ENCODE assay signal across 10 cellular contexts in the genomic region with DNA sequence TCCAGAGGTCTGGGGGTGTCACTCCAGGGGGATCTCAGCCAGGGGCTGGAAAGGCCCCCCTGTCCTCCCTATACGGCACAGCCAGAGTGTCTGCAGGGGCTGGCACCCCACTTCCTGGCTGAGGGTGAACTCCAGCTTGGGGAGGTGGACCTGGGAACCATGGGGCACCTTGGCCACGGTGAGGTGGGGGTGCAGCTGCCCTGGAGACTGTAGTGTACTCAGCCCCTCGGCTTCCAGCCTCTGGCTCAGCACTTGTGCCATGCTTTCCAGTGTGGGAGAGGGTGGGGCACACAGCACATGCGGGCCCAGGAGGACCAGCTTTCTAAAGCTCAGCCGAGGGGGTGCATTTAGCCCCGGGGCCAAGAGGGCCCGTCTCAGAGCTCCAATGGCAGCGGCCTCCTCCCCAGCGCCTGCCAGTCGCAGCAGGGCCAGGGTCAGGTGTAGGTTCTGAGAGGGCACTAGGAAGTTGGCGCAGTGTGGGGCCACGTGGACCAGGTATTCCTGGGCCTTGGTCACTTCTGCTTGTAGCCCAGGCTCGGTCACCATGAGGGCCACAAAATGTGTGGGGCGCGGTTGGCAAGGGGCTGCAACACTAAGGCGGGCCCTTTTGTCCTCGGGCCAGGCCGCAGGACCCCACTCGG. TPM values are rescaled to one million over a fixed set of nuclear protein-coding genes. Genes with fewer than 3 reads are reported as not detected.
DNase-seq lines count a peak whose midpoint lies in the region; ATAC-seq lines count a peak whose summit lies in the region.
"Had no signal": no experiment of that assay in that cellular context is flagged by ENCODE, and none has a peak within 500 bp of the region (broad histone marks: within the 10 kb centered on the region; RNA-seq: fewer than 3 reads in every experiment).

No MANE protein-coding gene starts in this region.

- H3K27me3 ChIP-seq in subcutaneous abdominal adipose tissue (ENCODE audit: control insufficient read depth in 5 of 5, insufficient read depth in 4 of 5, low read length in 5 of 5) = no peaks in the 10 kb centered on the region

- H3K4me3 ChIP-seq in iPS-18c (ENCODE audit: insufficient read depth, low read depth, low read length) (peak overlapping the region; percentile 81), subcutaneous abdominal adipose tissue (ENCODE audit: low read depth in 1 of 5, low read length in 5 of 5) (peak overlapping the region in 4 of 5 donors; percentile 64 to 76 (median 68))

- peak overlapping the region; percentile 79 for H3K27ac Mint-ChIP-seq in T-helper 2 cell treated with Interferon-gamma antibody and Interleukin-4, amounts not matched to agents 5 μg/mL and 100 μg/mL, for 36 hours
- no peak overlapping the region for H3K27ac Mint-ChIP-seq in activated T-helper 1 cell treated with anti-CD3 and anti-CD28 coated beads, Interleukin-12 subunit alpha, Interleukin-12 subunit beta, Interleukin-2, Interleukin-4 antibody, amounts not matched to agents 30 ng/mL and 10 ng/mL and 1 ng/mL, durations not matched to agents 14 hours and 24 hours and 36 hours

- peaks cover 11% of the 10 kb centered on the region for H3K4me1 Mint-ChIP-seq in T-helper 2 cell treated with Interferon-gamma antibody and Interleukin-4, amounts not matched to agents 5 μg/mL and 100 μg/mL, for 36 hours (ENCODE audit: low read depth)
- peaks cover 31% of the 10 kb centered on the region for H3K4me1 Mint-ChIP-seq in activated T-helper 1 cell treated with anti-CD3 and anti-CD28 coated beads, Interleukin-12 subunit alpha, Interleukin-12 subunit beta, Interleukin-2, Interleukin-4 antibody, amounts not matched to agents 30 ng/mL and 10 ng/mL and 1 ng/mL, durations not matched to agents 14 hours and 24 hours and 36 hours (ENCODE audit: low read depth)

- H3K4me3 Mint-ChIP-seq in T-helper 2 cell treated with Interferon-gamma antibody and Interleukin-4, amounts not matched to agents 5 μg/mL and 100 μg/mL, for 36 hours = peak overlapping the region; percentile 49
- H3K4me3 Mint-ChIP-seq in activated T-helper 1 cell treated with anti-CD3 and anti-CD28 coated beads, Interleukin-12 subunit alpha, Interleukin-12 subunit beta, Interleukin-2, Interleukin-4 antibody, amounts not matched to agents 30 ng/mL and 10 ng/mL and 1 ng/mL, durations not matched to agents 14 hours and 24 hours and 36 hours = peak overlapping the region; percentile 74

- peaks cover 0 to 49% (median 46%) of the 10 kb centered on the region in 5 donors for H3K36me3 ChIP-seq in subcutaneous abdominal adipose tissue (ENCODE audit: control insufficient read depth in 5 of 5, insufficient read depth in 5 of 5, low read length in 5 of 5)

- no peak for ATAC-seq in GM18867 (IDR thresholded peaks at IDR 0.05; ENCODE audit: unreplicated experiment)

- H3K36me3 Mint-ChIP-seq in T-helper 2 cell treated with Interferon-gamma antibody and Interleukin-4, amounts not matched to agents 5 μg/mL and 100 μg/mL, for 36 hours (ENCODE audit: low read depth) = peaks cover 37% of the 10 kb centered on the region
- H3K36me3 Mint-ChIP-seq in activated T-helper 1 cell treated with anti-CD3 and anti-CD28 coated beads, Interleukin-12 subunit alpha, Interleukin-12 subunit beta, Interleukin-2, Interleukin-4 antibody, amounts not matched to agents 30 ng/mL and 10 ng/mL and 1 ng/mL, durations not matched to agents 14 hours and 24 hours and 36 hours (ENCODE audit: low read depth) = peaks cover 31% of the 10 kb centered on the region

- H3K4me1 ChIP-seq in subcutaneous abdominal adipose tissue (ENCODE audit: control insufficient read depth in 5 of 5, insufficient read depth in 5 of 5, low read length in 5 of 5) = peaks cover 0 to 44% (median 36%) of the 10 kb centered on the region in 5 donors

- intact Hi-C loops in activated T-helper 1 cell treated with anti-CD3 and anti-CD28 coated beads, Interleukin-12 subunit alpha, Interleukin-12 subunit beta, Interleukin-2, Interleukin-4 antibody, amounts not matched to agents 30 ng/mL and 10 ng/mL and 1 ng/mL, durations not matched to agents 14 hours and 24 hours and 36 hours (cut with micrococcal nuclease) = loop anchor here (5.0 to 10.0 kb wide), 3 partner anchors 875 to 1267 kb away; a partner anchor contains a TSS

- H3K27ac ChIP-seq in subcutaneous abdominal adipose tissue (ENCODE audit: low read depth, low read length) = peak overlapping the region; percentile 88

- H3K9me3 Mint-ChIP-seq in T-helper 2 cell treated with Interferon-gamma antibody and Interleukin-4, amounts not matched to agents 5 μg/mL and 100 μg/mL, for 36 hours = no peaks in the 10 kb centered on the region
- no peaks in the 10 kb centered on the region for H3K9me3 Mint-ChIP-seq in activated T-helper 1 cell treated with anti-CD3 and anti-CD28 coated beads, Interleukin-12 subunit alpha, Interleukin-12 subunit beta, Interleukin-2, Interleukin-4 antibody, amounts not matched to agents 30 ng/mL and 10 ng/mL and 1 ng/mL, durations not matched to agents 14 hours and 24 hours and 36 hours

- H3K9ac ChIP-seq in subcutaneous abdominal adipose tissue (ENCODE audit: low read length in 5 of 5) = peak overlapping the region in 4 of 5 donors; percentile 73 to 92 (median 80)

- H3K9me3 ChIP-seq in iPS-18c (ENCODE audit: control insufficient read depth, insufficient read depth, low read length) = no peaks in the 10 kb centered on the region
- no peaks in the 10 kb centered on the region for H3K9me3 ChIP-seq in subcutaneous abdominal adipose tissue (ENCODE audit: control insufficient read depth in 5 of 5, low read length in 5 of 5)

- no peak for DNase-seq in T-helper 2 cell treated with Interferon-gamma antibody and Interleukin-4, amounts not matched to agents 5 μg/mL and 100 μg/mL, for 36 hours (ENCODE audit: low spot score)
- DNase-seq in T-helper 2 cell = no peak
- DNase-seq in activated T-helper 1 cell treated with anti-CD3 and anti-CD28 coated beads, Interleukin-12 subunit alpha, Interleukin-12 subunit beta, Interleukin-2, Interleukin-4 antibody, amounts not matched to agents 30 ng/mL and 10 ng/mL and 1 ng/mL, durations not matched to agents 14 hours and 24 hours and 36 hours (ENCODE audit: low spot score) = no peak
- DNase-seq in DMS79 treated with DMSO at 0.1 percent for 48 hours (lab: John Stamatoyannopoulos, UW) = no peak
- DNase-seq in HT-29 (ENCODE audit: low spot score) = no peak
- DNase-seq: DMS79 had no signal

- peaks cover 14% of the 10 kb centered on the region for H3K27me3 Mint-ChIP-seq in T-helper 2 cell treated with Interferon-gamma antibody and Interleukin-4, amounts not matched to agents 5 μg/mL and 100 μg/mL, for 36 hours (ENCODE audit: low read depth)
- H3K27me3 Mint-ChIP-seq in activated T-helper 1 cell treated with anti-CD3 and anti-CD28 coated beads, Interleukin-12 subunit alpha, Interleukin-12 subunit beta, Interleukin-2, Interleukin-4 antibody, amounts not matched to agents 30 ng/mL and 10 ng/mL and 1 ng/mL, durations not matched to agents 14 hours and 24 hours and 36 hours (ENCODE audit: insufficient read depth) = peaks cover 9% of the 10 kb centered on the region

RNA-seq across cellular contexts. Expression of a gene that starts 1.4 kb away (rescaled TPM):
- total RNA-seq in activated T-helper 1 cell treated with anti-CD3 and anti-CD28 coated beads, Interleukin-12 subunit alpha, Interleukin-12 subunit beta, Interleukin-2, Interleukin-4 antibody, amounts not matched to agents 30 ng/mL and 10 ng/mL and 1 ng/mL, durations not matched to agents 14 hours and 24 hours and 36 hours = 8.4 and 11.5 TPM in 2 replicates
- total RNA-seq in HT-29 (2014; rRNA removed; shearing (Covaris generic)) = 40.2 and 46.4 TPM in 2 replicates

RNA-seq across cellular contexts. Expression of a gene that starts 10.9 kb away (rescaled TPM):
- total RNA-seq in activated T-helper 1 cell treated with anti-CD3 and anti-CD28 coated beads, Interleukin-12 subunit alpha, Interleukin-12 subunit beta, Interleukin-2, Interleukin-4 antibody, amounts not matched to agents 30 ng/mL and 10 ng/mL and 1 ng/mL, durations not matched to agents 14 hours and 24 hours and 36 hours = not detected in 2 replicates
- 59.0 and 72.4 TPM in 2 replicates for total RNA-seq in HT-29 (2014; rRNA removed; shearing (Covaris generic))

RNA-seq across cellular contexts. Expression of a gene that starts 13.2 kb away (rescaled TPM):
- total RNA-seq in activated T-helper 1 cell treated with anti-CD3 and anti-CD28 coated beads, Interleukin-12 subunit alpha, Interleukin-12 subunit beta, Interleukin-2, Interleukin-4 antibody, amounts not matched to agents 30 ng/mL and 10 ng/mL and 1 ng/mL, durations not matched to agents 14 hours and 24 hours and 36 hours = 192 and 193 TPM in 2 replicates
- total RNA-seq in HT-29 (2014; rRNA removed; shearing (Covaris generic)) = 153 TPM in 2 replicates

RNA-seq across cellular contexts. Expression of a gene that starts 40.4 kb away (rescaled TPM):
- 45.7 and 49.1 TPM in 2 replicates for total RNA-seq in activated T-helper 1 cell treated with anti-CD3 and anti-CD28 coated beads, Interleukin-12 subunit alpha, Interleukin-12 subunit beta, Interleukin-2, Interleukin-4 antibody, amounts not matched to agents 30 ng/mL and 10 ng/mL and 1 ng/mL, durations not matched to agents 14 hours and 24 hours and 36 hours
- total RNA-seq in HT-29 (2014; rRNA removed; shearing (Covaris generic)) = not detected in 2 replicates
- total RNA-seq: RPMI7951 had no signal

RNA-seq across cellular contexts. Expression of a gene that starts 46.9 kb away (rescaled TPM):
- 0.49 and 0.59 TPM in 2 replicates for total RNA-seq in activated T-helper 1 cell treated with anti-CD3 and anti-CD28 coated beads, Interleukin-12 subunit alpha, Interleukin-12 subunit beta, Interleukin-2, Interleukin-4 antibody, amounts not matched to agents 30 ng/mL and 10 ng/mL and 1 ng/mL, durations not matched to agents 14 hours and 24 hours and 36 hours
- total RNA-seq in HT-29 (2014; rRNA removed; shearing (Covaris generic)) = not detected in 2 replicates
- total RNA-seq: RPMI7951 had no signal

Comparison
In these comparisons a context has a peak if more than half of its experiments do, and no peak if none do; other contexts are left out.
1. RNA of a gene that starts 10.9 kb away (total RNA-seq): 59.0 to 72.4 TPM in HT-29; not detected in activated T-helper 1 cell treated with anti-CD3 and anti-CD28 coated beads, Interleukin-12 subunit alpha, Interleukin-12 subunit beta, Interleukin-2, Interleukin-4 antibody, amounts not matched to agents 30 ng/mL and 10 ng/mL and 1 ng/mL, durations not matched to agents 14 hours and 24 hours and 36 hours; every median in the first group is over 10 times any median in the second.